ENCODE assay signal across 1 cellular context in the genomic region with DNA sequence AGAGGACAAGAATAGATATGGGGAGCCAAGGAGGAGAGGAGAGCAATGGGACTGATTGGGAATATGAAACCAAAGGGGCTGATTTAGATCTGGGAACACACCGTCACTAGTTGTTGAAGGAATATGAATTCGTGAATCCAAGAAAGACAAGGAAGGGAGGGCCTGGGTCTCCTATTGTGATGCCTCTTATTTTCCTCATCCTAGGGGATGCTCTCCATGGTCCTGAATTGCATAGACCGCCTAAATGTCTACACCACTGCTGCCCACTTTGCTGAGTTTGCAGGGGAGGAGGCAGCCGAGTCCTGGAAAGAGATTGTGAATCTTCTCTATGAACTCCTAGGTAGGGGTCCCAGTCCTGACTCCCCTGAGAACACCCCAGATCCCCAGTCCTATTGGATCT.
TF ChIP-seq lines count a peak whose summit lies in the region.

No MANE protein-coding gene starts in this region.

TF ChIP-seq in HepG2, 621 proteins besides CTCF, POLR2A, EP300 and RAD21 (continued from another document and continues in another):
- TF ChIP-seq, protein P1, sequence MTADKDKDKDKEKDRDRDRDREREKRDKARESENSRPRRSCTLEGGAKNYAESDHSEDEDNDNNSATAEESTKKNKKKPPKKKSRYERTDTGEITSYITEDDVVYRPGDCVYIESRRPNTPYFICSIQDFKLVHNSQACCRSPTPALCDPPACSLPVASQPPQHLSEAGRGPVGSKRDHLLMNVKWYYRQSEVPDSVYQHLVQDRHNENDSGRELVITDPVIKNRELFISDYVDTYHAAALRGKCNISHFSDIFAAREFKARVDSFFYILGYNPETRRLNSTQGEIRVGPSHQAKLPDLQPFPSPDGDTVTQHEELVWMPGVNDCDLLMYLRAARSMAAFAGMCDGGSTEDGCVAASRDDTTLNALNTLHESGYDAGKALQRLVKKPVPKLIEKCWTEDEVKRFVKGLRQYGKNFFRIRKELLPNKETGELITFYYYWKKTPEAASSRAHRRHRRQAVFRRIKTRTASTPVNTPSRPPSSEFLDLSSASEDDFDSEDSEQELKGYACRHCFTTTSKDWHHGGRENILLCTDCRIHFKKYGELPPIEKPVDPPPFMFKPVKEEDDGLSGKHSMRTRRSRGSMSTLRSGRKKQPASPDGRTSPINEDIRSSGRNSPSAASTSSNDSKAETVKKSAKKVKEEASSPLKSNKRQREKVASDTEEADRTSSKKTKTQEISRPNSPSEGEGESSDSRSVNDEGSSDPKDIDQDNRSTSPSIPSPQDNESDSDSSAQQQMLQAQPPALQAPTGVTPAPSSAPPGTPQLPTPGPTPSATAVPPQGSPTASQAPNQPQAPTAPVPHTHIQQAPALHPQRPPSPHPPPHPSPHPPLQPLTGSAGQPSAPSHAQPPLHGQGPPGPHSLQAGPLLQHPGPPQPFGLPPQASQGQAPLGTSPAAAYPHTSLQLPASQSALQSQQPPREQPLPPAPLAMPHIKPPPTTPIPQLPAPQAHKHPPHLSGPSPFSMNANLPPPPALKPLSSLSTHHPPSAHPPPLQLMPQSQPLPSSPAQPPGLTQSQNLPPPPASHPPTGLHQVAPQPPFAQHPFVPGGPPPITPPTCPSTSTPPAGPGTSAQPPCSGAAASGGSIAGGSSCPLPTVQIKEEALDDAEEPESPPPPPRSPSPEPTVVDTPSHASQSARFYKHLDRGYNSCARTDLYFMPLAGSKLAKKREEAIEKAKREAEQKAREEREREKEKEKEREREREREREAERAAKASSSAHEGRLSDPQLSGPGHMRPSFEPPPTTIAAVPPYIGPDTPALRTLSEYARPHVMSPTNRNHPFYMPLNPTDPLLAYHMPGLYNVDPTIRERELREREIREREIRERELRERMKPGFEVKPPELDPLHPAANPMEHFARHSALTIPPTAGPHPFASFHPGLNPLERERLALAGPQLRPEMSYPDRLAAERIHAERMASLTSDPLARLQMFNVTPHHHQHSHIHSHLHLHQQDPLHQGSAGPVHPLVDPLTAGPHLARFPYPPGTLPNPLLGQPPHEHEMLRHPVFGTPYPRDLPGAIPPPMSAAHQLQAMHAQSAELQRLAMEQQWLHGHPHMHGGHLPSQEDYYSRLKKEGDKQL (CRISPR knock-in tag; IDR thresholded peaks at IDR 0.05; ENCODE audit: low read depth) = no peak
- TF ChIP-seq SETDB1 (CRISPR knock-in tag; IDR thresholded peaks at IDR 0.05; ENCODE audit: borderline replicate concordance) = no peak
- no peak for TF ChIP-seq STAG1 (CRISPR knock-in tag; IDR thresholded peaks at IDR 0.05)
- no peak for TF ChIP-seq GZF1 (CRISPR knock-in tag; IDR thresholded peaks at IDR 0.05)
- TF ChIP-seq, protein P2, sequence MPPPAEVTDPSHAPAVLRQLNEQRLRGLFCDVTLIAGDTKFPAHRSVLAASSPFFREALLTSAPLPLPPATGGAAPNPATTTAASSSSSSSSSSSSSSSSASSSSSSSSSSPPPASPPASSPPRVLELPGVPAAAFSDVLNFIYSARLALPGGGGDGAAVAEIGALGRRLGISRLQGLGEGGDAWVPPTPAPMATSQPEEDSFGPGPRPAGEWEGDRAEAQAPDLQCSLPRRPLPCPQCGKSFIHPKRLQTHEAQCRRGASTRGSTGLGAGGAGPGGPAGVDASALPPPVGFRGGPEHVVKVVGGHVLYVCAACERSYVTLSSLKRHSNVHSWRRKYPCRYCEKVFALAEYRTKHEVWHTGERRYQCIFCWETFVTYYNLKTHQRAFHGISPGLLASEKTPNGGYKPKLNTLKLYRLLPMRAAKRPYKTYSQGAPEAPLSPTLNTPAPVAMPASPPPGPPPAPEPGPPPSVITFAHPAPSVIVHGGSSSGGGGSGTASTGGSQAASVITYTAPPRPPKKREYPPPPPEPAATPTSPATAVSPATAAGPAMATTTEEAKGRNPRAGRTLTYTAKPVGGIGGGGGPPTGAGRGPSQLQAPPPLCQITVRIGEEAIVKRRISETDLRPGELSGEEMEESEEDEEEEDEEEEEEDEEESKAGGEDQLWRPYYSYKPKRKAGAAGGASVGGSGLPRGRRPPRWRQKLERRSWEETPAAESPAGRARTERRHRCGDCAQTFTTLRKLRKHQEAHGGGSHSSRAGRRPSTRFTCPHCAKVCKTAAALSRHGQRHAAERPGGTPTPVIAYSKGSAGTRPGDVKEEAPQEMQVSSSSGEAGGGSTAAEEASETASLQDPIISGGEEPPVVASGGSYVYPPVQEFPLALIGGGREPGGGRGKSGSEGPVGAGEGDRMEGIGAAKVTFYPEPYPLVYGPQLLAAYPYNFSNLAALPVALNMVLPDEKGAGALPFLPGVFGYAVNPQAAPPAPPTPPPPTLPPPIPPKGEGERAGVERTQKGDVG (CRISPR knock-in tag; IDR thresholded peaks at IDR 0.05; ENCODE audit: borderline replicate concordance) = no peak
- TF ChIP-seq, protein P3, sequence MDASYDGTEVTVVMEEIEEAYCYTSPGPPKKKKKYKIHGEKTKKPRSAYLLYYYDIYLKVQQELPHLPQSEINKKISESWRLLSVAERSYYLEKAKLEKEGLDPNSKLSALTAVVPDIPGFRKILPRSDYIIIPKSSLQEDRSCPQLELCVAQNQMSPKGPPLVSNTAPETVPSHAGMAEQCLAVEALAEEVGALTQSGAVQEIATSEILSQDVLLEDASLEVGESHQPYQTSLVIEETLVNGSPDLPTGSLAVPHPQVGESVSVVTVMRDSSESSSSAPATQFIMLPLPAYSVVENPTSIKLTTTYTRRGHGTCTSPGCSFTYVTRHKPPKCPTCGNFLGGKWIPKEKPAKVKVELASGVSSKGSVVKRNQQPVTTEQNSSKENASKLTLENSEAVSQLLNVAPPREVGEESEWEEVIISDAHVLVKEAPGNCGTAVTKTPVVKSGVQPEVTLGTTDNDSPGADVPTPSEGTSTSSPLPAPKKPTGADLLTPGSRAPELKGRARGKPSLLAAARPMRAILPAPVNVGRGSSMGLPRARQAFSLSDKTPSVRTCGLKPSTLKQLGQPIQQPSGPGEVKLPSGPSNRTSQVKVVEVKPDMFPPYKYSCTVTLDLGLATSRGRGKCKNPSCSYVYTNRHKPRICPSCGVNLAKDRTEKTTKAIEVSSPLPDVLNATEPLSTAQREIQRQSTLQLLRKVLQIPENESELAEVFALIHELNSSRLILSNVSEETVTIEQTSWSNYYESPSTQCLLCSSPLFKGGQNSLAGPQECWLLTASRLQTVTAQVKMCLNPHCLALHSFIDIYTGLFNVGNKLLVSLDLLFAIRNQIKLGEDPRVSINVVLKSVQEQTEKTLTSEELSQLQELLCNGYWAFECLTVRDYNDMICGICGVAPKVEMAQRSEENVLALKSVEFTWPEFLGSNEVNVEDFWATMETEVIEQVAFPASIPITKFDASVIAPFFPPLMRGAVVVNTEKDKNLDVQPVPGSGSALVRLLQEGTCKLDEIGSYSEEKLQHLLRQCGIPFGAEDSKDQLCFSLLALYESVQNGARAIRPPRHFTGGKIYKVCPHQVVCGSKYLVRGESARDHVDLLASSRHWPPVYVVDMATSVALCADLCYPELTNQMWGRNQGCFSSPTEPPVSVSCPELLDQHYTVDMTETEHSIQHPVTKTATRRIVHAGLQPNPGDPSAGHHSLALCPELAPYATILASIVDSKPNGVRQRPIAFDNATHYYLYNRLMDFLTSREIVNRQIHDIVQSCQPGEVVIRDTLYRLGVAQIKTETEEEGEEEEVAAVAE (CRISPR knock-in tag; IDR thresholded peaks at IDR 0.05; ENCODE audit: borderline replicate concordance) = 0 out of 2 replicates have a peak, but pooled peaks have one; percentile 54
- no peak for TF ChIP-seq ZNF577 (CRISPR knock-in tag; IDR thresholded peaks at IDR 0.05; ENCODE audit: borderline replicate concordance, low read depth)
- TF ChIP-seq, protein P4, sequence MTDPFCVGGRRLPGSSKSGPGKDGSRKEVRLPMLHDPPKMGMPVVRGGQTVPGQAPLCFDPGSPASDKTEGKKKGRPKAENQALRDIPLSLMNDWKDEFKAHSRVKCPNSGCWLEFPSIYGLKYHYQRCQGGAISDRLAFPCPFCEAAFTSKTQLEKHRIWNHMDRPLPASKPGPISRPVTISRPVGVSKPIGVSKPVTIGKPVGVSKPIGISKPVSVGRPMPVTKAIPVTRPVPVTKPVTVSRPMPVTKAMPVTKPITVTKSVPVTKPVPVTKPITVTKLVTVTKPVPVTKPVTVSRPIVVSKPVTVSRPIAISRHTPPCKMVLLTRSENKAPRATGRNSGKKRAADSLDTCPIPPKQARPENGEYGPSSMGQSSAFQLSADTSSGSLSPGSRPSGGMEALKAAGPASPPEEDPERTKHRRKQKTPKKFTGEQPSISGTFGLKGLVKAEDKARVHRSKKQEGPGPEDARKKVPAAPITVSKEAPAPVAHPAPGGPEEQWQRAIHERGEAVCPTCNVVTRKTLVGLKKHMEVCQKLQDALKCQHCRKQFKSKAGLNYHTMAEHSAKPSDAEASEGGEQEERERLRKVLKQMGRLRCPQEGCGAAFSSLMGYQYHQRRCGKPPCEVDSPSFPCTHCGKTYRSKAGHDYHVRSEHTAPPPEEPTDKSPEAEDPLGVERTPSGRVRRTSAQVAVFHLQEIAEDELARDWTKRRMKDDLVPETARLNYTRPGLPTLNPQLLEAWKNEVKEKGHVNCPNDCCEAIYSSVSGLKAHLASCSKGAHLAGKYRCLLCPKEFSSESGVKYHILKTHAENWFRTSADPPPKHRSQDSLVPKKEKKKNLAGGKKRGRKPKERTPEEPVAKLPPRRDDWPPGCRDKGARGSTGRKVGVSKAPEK (CRISPR knock-in tag; IDR thresholded peaks at IDR 0.05; ENCODE audit: borderline replicate concordance) = no peak
- TF ChIP-seq ZNF343 (CRISPR knock-in tag; IDR thresholded peaks at IDR 0.05) = no peak
- no peak for TF ChIP-seq ATRX (CRISPR knock-in tag; IDR thresholded peaks at IDR 0.05; ENCODE audit: borderline replicate concordance)
- no peak for TF ChIP-seq ZKSCAN5 (CRISPR knock-in tag; IDR thresholded peaks at IDR 0.05)
- TF ChIP-seq, protein P5, sequence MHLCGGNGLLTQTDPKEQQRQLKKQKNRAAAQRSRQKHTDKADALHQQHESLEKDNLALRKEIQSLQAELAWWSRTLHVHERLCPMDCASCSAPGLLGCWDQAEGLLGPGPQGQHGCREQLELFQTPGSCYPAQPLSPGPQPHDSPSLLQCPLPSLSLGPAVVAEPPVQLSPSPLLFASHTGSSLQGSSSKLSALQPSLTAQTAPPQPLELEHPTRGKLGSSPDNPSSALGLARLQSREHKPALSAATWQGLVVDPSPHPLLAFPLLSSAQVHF (CRISPR knock-in tag; IDR thresholded peaks at IDR 0.05) = no peak
- TF ChIP-seq, protein P6, sequence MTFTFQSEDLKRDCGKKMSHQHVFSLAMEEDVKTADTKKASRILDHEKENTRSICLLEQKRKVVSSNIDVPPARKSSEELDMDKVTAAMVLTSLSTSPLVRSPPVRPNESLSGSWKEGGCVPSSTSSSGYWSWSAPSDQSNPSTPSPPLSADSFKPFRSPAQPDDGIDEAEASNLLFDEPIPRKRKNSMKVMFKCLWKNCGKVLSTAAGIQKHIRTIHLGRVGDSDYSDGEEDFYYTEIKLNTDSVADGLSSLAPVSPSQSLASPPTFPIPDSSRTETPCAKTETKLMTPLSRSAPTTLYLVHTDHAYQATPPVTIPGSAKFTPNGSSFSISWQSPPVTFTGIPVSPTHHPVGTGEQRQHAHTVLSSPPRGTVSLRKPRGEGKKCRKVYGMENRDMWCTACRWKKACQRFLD (CRISPR knock-in tag; IDR thresholded peaks at IDR 0.05; ENCODE audit: borderline replicate concordance) = no peak
- no peak for TF ChIP-seq ZNF446 (CRISPR knock-in tag; IDR thresholded peaks at IDR 0.05)
- no peak for TF ChIP-seq ZNF709 (CRISPR knock-in tag; IDR thresholded peaks at IDR 0.05)
- TF ChIP-seq SRSF4 (IDR thresholded peaks at IDR 0.05; ENCODE audit: low read depth, low read length, poor library complexity, severe bottlenecking) = no peak
- TF ChIP-seq TSC22D2 (CRISPR knock-in tag; IDR thresholded peaks at IDR 0.05; ENCODE audit: borderline replicate concordance) = 0 out of 2 replicates have a peak, but pooled peaks have one; percentile 51
- TF ChIP-seq, protein P7, sequence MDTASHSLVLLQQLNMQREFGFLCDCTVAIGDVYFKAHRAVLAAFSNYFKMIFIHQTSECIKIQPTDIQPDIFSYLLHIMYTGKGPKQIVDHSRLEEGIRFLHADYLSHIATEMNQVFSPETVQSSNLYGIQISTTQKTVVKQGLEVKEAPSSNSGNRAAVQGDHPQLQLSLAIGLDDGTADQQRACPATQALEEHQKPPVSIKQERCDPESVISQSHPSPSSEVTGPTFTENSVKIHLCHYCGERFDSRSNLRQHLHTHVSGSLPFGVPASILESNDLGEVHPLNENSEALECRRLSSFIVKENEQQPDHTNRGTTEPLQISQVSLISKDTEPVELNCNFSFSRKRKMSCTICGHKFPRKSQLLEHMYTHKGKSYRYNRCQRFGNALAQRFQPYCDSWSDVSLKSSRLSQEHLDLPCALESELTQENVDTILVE (CRISPR knock-in tag; IDR thresholded peaks at IDR 0.05) = 0 out of 2 replicates have a peak, but pooled peaks have one; percentile 37
- TF ChIP-seq CENPX (CRISPR knock-in tag; IDR thresholded peaks at IDR 0.05) = no peak
- no peak for TF ChIP-seq XRCC5 (optimal IDR thresholded peaks at IDR 0.05; ENCODE audit: low read length)
- no peak for TF ChIP-seq ZNF30 (CRISPR knock-in tag; IDR thresholded peaks at IDR 0.05)
- no peak for TF ChIP-seq CENPT (CRISPR knock-in tag; IDR thresholded peaks at IDR 0.05; ENCODE audit: low read depth)
- no peak for TF ChIP-seq PAX8 (CRISPR knock-in tag; IDR thresholded peaks at IDR 0.05; ENCODE audit: borderline replicate concordance)
- no peak for TF ChIP-seq TRIM24 (CRISPR knock-in tag; IDR thresholded peaks at IDR 0.05)
- TF ChIP-seq MIER2 (CRISPR knock-in tag; IDR thresholded peaks at IDR 0.05) = peak; percentile 95
- TF ChIP-seq ELF3 (CRISPR knock-in tag; IDR thresholded peaks at IDR 0.05) = 0 out of 2 replicates have a peak, but pooled peaks have one; percentile 17
- TF ChIP-seq ZNF746 (CRISPR knock-in tag; IDR thresholded peaks at IDR 0.05) = no peak
- TF ChIP-seq, protein P8, sequence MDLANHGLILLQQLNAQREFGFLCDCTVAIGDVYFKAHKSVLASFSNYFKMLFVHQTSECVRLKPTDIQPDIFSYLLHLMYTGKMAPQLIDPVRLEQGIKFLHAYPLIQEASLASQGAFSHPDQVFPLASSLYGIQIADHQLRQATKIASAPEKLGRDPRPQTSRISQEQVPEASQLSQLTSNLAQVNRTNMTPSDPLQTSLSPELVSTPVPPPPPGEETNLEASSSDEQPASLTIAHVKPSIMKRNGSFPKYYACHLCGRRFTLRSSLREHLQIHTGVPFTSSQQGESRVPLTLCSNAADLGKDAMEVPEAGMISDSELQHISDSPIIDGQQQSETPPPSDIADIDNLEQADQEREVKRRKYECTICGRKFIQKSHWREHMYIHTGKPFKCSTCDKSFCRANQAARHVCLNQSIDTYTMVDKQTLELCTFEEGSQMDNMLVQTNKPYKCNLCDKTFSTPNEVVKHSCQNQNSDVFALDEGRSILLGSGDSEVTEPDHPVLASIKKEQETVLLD (CRISPR knock-in tag; IDR thresholded peaks at IDR 0.05; ENCODE audit: low read depth) = no peak
- TF ChIP-seq, protein P9, sequence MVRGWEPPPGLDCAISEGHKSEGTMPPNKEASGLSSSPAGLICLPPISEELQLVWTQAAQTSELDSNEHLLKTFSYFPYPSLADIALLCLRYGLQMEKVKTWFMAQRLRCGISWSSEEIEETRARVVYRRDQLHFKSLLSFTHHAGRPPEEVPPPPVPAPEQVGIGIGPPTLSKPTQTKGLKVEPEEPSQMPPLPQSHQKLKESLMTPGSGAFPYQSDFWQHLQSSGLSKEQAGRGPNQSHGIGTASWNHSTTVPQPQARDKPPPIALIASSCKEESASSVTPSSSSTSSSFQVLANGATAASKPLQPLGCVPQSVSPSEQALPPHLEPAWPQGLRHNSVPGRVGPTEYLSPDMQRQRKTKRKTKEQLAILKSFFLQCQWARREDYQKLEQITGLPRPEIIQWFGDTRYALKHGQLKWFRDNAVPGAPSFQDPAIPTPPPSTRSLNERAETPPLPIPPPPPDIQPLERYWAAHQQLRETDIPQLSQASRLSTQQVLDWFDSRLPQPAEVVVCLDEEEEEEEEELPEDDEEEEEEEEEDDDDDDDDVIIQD (CRISPR knock-in tag; IDR thresholded peaks at IDR 0.05; ENCODE audit: low read depth) = no peak
